Comparison of ENCODE assay signal across 7 cellular contexts in the genomic region with DNA sequence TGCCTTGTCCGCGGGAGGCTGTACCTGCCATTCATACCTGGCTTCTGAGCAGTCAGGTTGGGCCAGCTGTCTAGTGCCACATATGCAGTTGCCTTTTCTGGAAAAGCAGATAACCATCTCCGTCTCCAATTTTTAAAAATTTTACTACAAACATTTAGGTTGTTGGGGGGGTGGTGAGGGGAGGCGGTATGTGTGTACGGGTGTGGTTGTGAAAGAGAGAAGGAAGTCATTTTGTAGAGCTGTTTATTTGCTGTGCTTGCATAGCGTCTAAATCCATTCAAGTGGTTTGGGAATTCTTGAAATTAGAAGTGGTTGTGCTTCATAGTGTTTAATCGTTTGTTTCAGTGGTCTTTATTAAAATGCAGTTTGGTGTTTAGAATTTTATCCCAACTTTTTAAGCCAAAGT. TPM values are rescaled to one million over a fixed set of nuclear protein-coding genes. Genes with fewer than 3 reads are reported as not detected.
DNase-seq lines count a peak whose midpoint lies in the region; ATAC-seq lines count a peak whose summit lies in the region.

No MANE protein-coding gene starts in this region.

- peaks cover 69% of the 10 kb centered on the region for H3K27me3 Mint-ChIP-seq in activated T-helper 2 cell treated with anti-CD3 and anti-CD28 coated beads, Interferon-gamma antibody, Interleukin-2, Interleukin-4, amounts not matched to agents 10 μg/mL and 5 μg/mL and 100 μg/mL, durations not matched to agents 14 hours and 24 hours and 36 hours (ENCODE audit: low read depth)
- H3K27me3 Mint-ChIP-seq in stimulated activated naive B cell treated with anti-CD40 and anti-IgM and Interleukin-4, amounts not matched to agents 10 μg/mL and 1 μg/mL and 100 μg/mL, for 72 hours = peaks cover 25 to 38% of the 10 kb centered on the region in 2 donors

- no peak overlapping the region for H3K27ac ChIP-seq in iPS-18a (ENCODE audit: low read length)

- no peaks in the 10 kb centered on the region for H3K4me1 ChIP-seq in iPS-18a (ENCODE audit: control insufficient read depth, low read depth, low read length)

- DNase-seq in activated T-helper 2 cell treated with anti-CD3 and anti-CD28 coated beads, Interferon-gamma antibody, Interleukin-2, Interleukin-4, amounts not matched to agents 10 μg/mL and 5 μg/mL and 100 μg/mL, durations not matched to agents 14 hours and 24 hours and 36 hours (ENCODE audit: low spot score) = no peak
- DNase-seq in stimulated activated naive B cell treated with anti-CD40 and anti-IgM and Interleukin-4, amounts not matched to agents 10 μg/mL and 1 μg/mL and 100 μg/mL, for 72 hours = no peak
- DNase-seq in activated effector memory CD4-positive, alpha-beta T cell treated with anti-CD3 and anti-CD28 coated beads, Interleukin-2, amount 50 U/mL, for 16 hours = no peak
- no peak for DNase-seq in activated gamma-delta T cell treated with Interleukin-2 at 50 U/mL for 16 hours

- H3K27ac Mint-ChIP-seq in activated T-helper 2 cell treated with anti-CD3 and anti-CD28 coated beads, Interferon-gamma antibody, Interleukin-2, Interleukin-4, amounts not matched to agents 10 μg/mL and 5 μg/mL and 100 μg/mL, durations not matched to agents 14 hours and 24 hours and 36 hours = no peak overlapping the region
- H3K27ac Mint-ChIP-seq in stimulated activated naive B cell treated with anti-CD40 and anti-IgM and Interleukin-4, amounts not matched to agents 10 μg/mL and 1 μg/mL and 100 μg/mL, for 72 hours = peak overlapping the region; percentile 71

- H3K4me3 ChIP-seq in iPS-18a (ENCODE audit: low read length) = peak overlapping the region; percentile 72

- H3K36me3 ChIP-seq in iPS-18a (ENCODE audit: control insufficient read depth, low read depth, low read length) = no peaks in the 10 kb centered on the region

- peak overlapping the region; percentile 76 for H3K4me3 Mint-ChIP-seq in activated T-helper 2 cell treated with anti-CD3 and anti-CD28 coated beads, Interferon-gamma antibody, Interleukin-2, Interleukin-4, amounts not matched to agents 10 μg/mL and 5 μg/mL and 100 μg/mL, durations not matched to agents 14 hours and 24 hours and 36 hours (ENCODE audit: low read depth)
- peak overlapping the region; percentile 84 to 87 for H3K4me3 Mint-ChIP-seq in stimulated activated naive B cell treated with anti-CD40 and anti-IgM and Interleukin-4, amounts not matched to agents 10 μg/mL and 1 μg/mL and 100 μg/mL, for 72 hours

- H3K27me3 ChIP-seq in iPS-18a (ENCODE audit: control insufficient read depth, insufficient read depth, low read length) = peaks cover 36% of the 10 kb centered on the region

- no peaks in the 10 kb centered on the region for H3K9me3 ChIP-seq in iPS-18a (ENCODE audit: control insufficient read depth, low read depth, low read length)

- H3K9me3 Mint-ChIP-seq in activated T-helper 2 cell treated with anti-CD3 and anti-CD28 coated beads, Interferon-gamma antibody, Interleukin-2, Interleukin-4, amounts not matched to agents 10 μg/mL and 5 μg/mL and 100 μg/mL, durations not matched to agents 14 hours and 24 hours and 36 hours = no peaks in the 10 kb centered on the region
- peaks cover 0 to 7% of the 10 kb centered on the region in 2 donors for H3K9me3 Mint-ChIP-seq in stimulated activated naive B cell treated with anti-CD40 and anti-IgM and Interleukin-4, amounts not matched to agents 10 μg/mL and 1 μg/mL and 100 μg/mL, for 72 hours

- peaks cover 7% of the 10 kb centered on the region for H3K4me1 Mint-ChIP-seq in activated T-helper 2 cell treated with anti-CD3 and anti-CD28 coated beads, Interferon-gamma antibody, Interleukin-2, Interleukin-4, amounts not matched to agents 10 μg/mL and 5 μg/mL and 100 μg/mL, durations not matched to agents 14 hours and 24 hours and 36 hours (ENCODE audit: low read depth)
- H3K4me1 Mint-ChIP-seq in stimulated activated naive B cell treated with anti-CD40 and anti-IgM and Interleukin-4, amounts not matched to agents 10 μg/mL and 1 μg/mL and 100 μg/mL, for 72 hours = peaks cover 7% of the 10 kb centered on the region in 2 donors

- ATAC-seq in GM18867 (IDR thresholded peaks at IDR 0.05; ENCODE audit: unreplicated experiment) = peak; percentile 6
- peak; percentile 5 for ATAC-seq in HG03159 (IDR thresholded peaks at IDR 0.05; ENCODE audit: unreplicated experiment)
- ATAC-seq in stimulated activated naive B cell treated with anti-CD40 and anti-IgM and Interleukin-4, amounts not matched to agents 10 μg/mL and 1 μg/mL and 100 μg/mL, for 72 hours (replicated peaks) = peak; percentile 21 to 23

- intact Hi-C loops in activated T-helper 2 cell treated with anti-CD3 and anti-CD28 coated beads, Interferon-gamma antibody, Interleukin-2, Interleukin-4, amounts not matched to agents 10 μg/mL and 5 μg/mL and 100 μg/mL, durations not matched to agents 14 hours and 24 hours and 36 hours (cut with micrococcal nuclease) = loop anchor here (2.0 to 5.0 kb wide), 2 partner anchors 41 to 143 kb away; partner anchors contain the start of genes HELLS and NOC3L

- H3K9ac ChIP-seq in iPS-18a (ENCODE audit: low read length) = no peak overlapping the region

- no peaks in the 10 kb centered on the region for H3K36me3 Mint-ChIP-seq in activated T-helper 2 cell treated with anti-CD3 and anti-CD28 coated beads, Interferon-gamma antibody, Interleukin-2, Interleukin-4, amounts not matched to agents 10 μg/mL and 5 μg/mL and 100 μg/mL, durations not matched to agents 14 hours and 24 hours and 36 hours (ENCODE audit: low read depth)
- H3K36me3 Mint-ChIP-seq in stimulated activated naive B cell treated with anti-CD40 and anti-IgM and Interleukin-4, amounts not matched to agents 10 μg/mL and 1 μg/mL and 100 μg/mL, for 72 hours = peaks cover 0 to 4% of the 10 kb centered on the region in 2 donors

RNA-seq across cellular contexts. Expression of gene TBC1D12, which starts 1.5 kb away (rescaled TPM):
- total RNA-seq in activated T-helper 2 cell treated with anti-CD3 and anti-CD28 coated beads, Interferon-gamma antibody, Interleukin-2, Interleukin-4, amounts not matched to agents 10 μg/mL and 5 μg/mL and 100 μg/mL, durations not matched to agents 14 hours and 24 hours and 36 hours = 0.85 and 1.4 TPM in 2 replicates

RNA-seq across cellular contexts. Expression of gene NOC3L, which starts 41.1 kb away (rescaled TPM):
- total RNA-seq in activated T-helper 2 cell treated with anti-CD3 and anti-CD28 coated beads, Interferon-gamma antibody, Interleukin-2, Interleukin-4, amounts not matched to agents 10 μg/mL and 5 μg/mL and 100 μg/mL, durations not matched to agents 14 hours and 24 hours and 36 hours = 41.2 and 43.6 TPM in 2 replicates
